ENCODE assay signal across 29 cellular contexts in genomic region chr2:95337829-95338228, GRCh38. TPM values are rescaled to one million over a fixed set of nuclear protein-coding genes. Genes with fewer than 3 reads are reported as not detected.
"Had no signal": no experiment of that assay in that cellular context is flagged by ENCODE, and none has a peak within 500 bp of the region (broad histone marks: within the 10 kb centered on the region; RNA-seq: fewer than 3 reads in every experiment).

No MANE protein-coding gene starts in this region.

- H3K4me3 ChIP-seq: ascending aorta, cardiac muscle cell, gastrocnemius medialis, pancreas, thoracic aorta, uterus had no signal

- H3K9me3 ChIP-seq: ascending aorta, gastrocnemius medialis, pancreas, thoracic aorta, uterus had no signal

- H3K36me3 Mint-ChIP-seq: activated CD4-positive, alpha-beta memory T cell treated with anti-CD3 and anti-CD28 coated beads for 36 hours; activated naive CD8-positive, alpha-beta T cell treated with anti-CD3 and anti-CD28 coated beads, Interleukin-2, amount 10 ng/mL, durations not matched to agents 7 days and 5 days; brain; stimulated activated effector memory CD8-positive, alpha-beta T cell treated with anti-CD3 and anti-CD28 coated beads, Interleukin-12 subunit alpha, Interleukin-12 subunit beta, amount 100 ng/mL, for 72 hours had no signal

- H3K27ac Mint-ChIP-seq: activated CD4-positive, alpha-beta memory T cell treated with anti-CD3 and anti-CD28 coated beads for 36 hours; activated naive CD4-positive, alpha-beta T cell treated with anti-CD3 and anti-CD28 coated beads for 36 hours; activated naive CD8-positive, alpha-beta T cell treated with anti-CD3 and anti-CD28 coated beads, Interleukin-2, amount 10 ng/mL, durations not matched to agents 7 days and 5 days; activated T-helper 1 cell treated with anti-CD3 and anti-CD28 coated beads, Interleukin-12 subunit alpha, Interleukin-12 subunit beta, Interleukin-2, Interleukin-4 antibody, amounts not matched to agents 30 ng/mL and 10 ng/mL and 1 ng/mL, durations not matched to agents 14 hours and 24 hours and 36 hours; brain; effector memory CD8-positive, alpha-beta T cell; nephron; stimulated activated effector memory CD8-positive, alpha-beta T cell treated with anti-CD3 and anti-CD28 coated beads, Interleukin-12 subunit alpha, Interleukin-12 subunit beta, amount 100 ng/mL, for 72 hours; stimulated activated naive CD8-positive, alpha-beta T cell treated with anti-CD3 and anti-CD28 coated beads, Interleukin-15, Interleukin-2, amounts not matched to agents 100 ng/mL and 50 ng/mL, for 24 hours had no signal

- H3K4me3 Mint-ChIP-seq: activated CD4-positive, alpha-beta memory T cell treated with anti-CD3 and anti-CD28 coated beads for 36 hours; activated naive CD4-positive, alpha-beta T cell treated with anti-CD3 and anti-CD28 coated beads for 36 hours; activated naive CD8-positive, alpha-beta T cell treated with anti-CD3 and anti-CD28 coated beads, Interleukin-2, amount 10 ng/mL, durations not matched to agents 7 days and 5 days; activated T-helper 1 cell treated with anti-CD3 and anti-CD28 coated beads, Interleukin-12 subunit alpha, Interleukin-12 subunit beta, Interleukin-2, Interleukin-4 antibody, amounts not matched to agents 30 ng/mL and 10 ng/mL and 1 ng/mL, durations not matched to agents 14 hours and 24 hours and 36 hours; brain; effector memory CD8-positive, alpha-beta T cell; nephron; stimulated activated effector memory CD8-positive, alpha-beta T cell treated with anti-CD3 and anti-CD28 coated beads, Interleukin-12 subunit alpha, Interleukin-12 subunit beta, amount 100 ng/mL, for 72 hours; stimulated activated naive CD8-positive, alpha-beta T cell treated with anti-CD3 and anti-CD28 coated beads, Interleukin-15, Interleukin-2, amounts not matched to agents 100 ng/mL and 50 ng/mL, for 24 hours had no signal

- H3K4me1 ChIP-seq: ascending aorta, gastrocnemius medialis, pancreas, uterus had no signal

- H3K4me1 Mint-ChIP-seq: activated naive CD8-positive, alpha-beta T cell treated with anti-CD3 and anti-CD28 coated beads, Interleukin-2, amount 10 ng/mL, durations not matched to agents 7 days and 5 days; brain; stimulated activated effector memory CD8-positive, alpha-beta T cell treated with anti-CD3 and anti-CD28 coated beads, Interleukin-12 subunit alpha, Interleukin-12 subunit beta, amount 100 ng/mL, for 72 hours had no signal

- H3K36me3 ChIP-seq: ascending aorta, cardiac muscle cell, gastrocnemius medialis, pancreas, thoracic aorta, uterus had no signal

- H3K27me3 ChIP-seq: ascending aorta, pancreas, uterus had no signal

- ATAC-seq: effector memory CD8-positive, alpha-beta T cell; gastrocnemius medialis; pancreas; right cardiac atrium; stimulated activated effector memory CD8-positive, alpha-beta T cell treated with anti-CD3 and anti-CD28 coated beads, Interleukin-12 subunit alpha, Interleukin-12 subunit beta, amount 100 ng/mL, for 72 hours had no signal

- DNase-seq: activated CD4-positive, alpha-beta memory T cell treated with anti-CD3 and anti-CD28 coated beads for 36 hours; activated CD4-positive, alpha-beta T cell treated with anti-CD3 and anti-CD28 coated beads for 4 hours; activated CD8-positive, alpha-beta memory T cell treated with anti-CD3 and anti-CD28 coated beads, Interleukin-2, amount 50 U/mL, for 4 hours; activated effector memory CD4-positive, alpha-beta T cell treated with anti-CD3 and anti-CD28 coated beads, Interleukin-2, amount 50 U/mL, for 16 hours; activated naive CD4-positive, alpha-beta T cell treated with anti-CD3 and anti-CD28 coated beads for 36 hours; activated naive CD8-positive, alpha-beta T cell treated with anti-CD3 and anti-CD28 coated beads, Interleukin-2, amount 10 ng/mL, durations not matched to agents 7 days and 5 days; activated T-cell treated with anti-CD3 and anti-CD28 coated beads, Interleukin-2, amount 50 U/mL, for 1 hour; cortex of kidney; effector memory CD8-positive, alpha-beta T cell; erythroblast; gastrocnemius medialis; glutamatergic neuron; stimulated activated CD4-positive, alpha-beta T cell treated with anti-CD3 and anti-CD28 coated beads, Interleukin-4, amount 100 ng/mL, for 1 hour; T-helper 1 cell; trophoblast cell; uterus had no signal

- H3K27ac ChIP-seq: ascending aorta, cardiac muscle cell, gastrocnemius medialis, pancreas, thoracic aorta, uterus, VCaP had no signal

RNA-seq across cellular contexts. Expression of gene KCNIP3, which starts 40.7 kb away (rescaled TPM):
- total RNA-seq: activated CD4-positive, alpha-beta memory T cell treated with anti-CD3 and anti-CD28 coated beads for 36 hours; activated CD8-positive, alpha-beta memory T cell treated with anti-CD3 and anti-CD28 coated beads for 36 hours; activated naive CD4-positive, alpha-beta T cell treated with anti-CD3 and anti-CD28 coated beads for 36 hours; activated naive CD8-positive, alpha-beta T cell treated with anti-CD3 and anti-CD28 coated beads, Interleukin-2, amount 10 ng/mL, durations not matched to agents 7 days and 5 days; activated T-helper 1 cell treated with anti-CD3 and anti-CD28 coated beads, Interleukin-12 subunit alpha, Interleukin-12 subunit beta, Interleukin-2, Interleukin-4 antibody, amounts not matched to agents 30 ng/mL and 10 ng/mL and 1 ng/mL, durations not matched to agents 14 hours and 24 hours and 36 hours; lung microvascular endothelial cell had no signal
